Comparison of ENCODE assay signal across 8 cellular contexts in genomic region chr13:66994097-66994496, GRCh38.
A peak's percentile ranks its signal among the peaks of the same experiment; 100 is the strongest.
DNase-seq lines count a peak whose midpoint lies in the region; ATAC-seq and TF ChIP-seq lines count a peak whose summit lies in the region.

No MANE protein-coding gene starts in this region.

- H3K27ac ChIP-seq in BLaER1 treated with 17β-estradiol and CSF1 and Interleukin-3, amounts not matched to agents 10 nM and 100 nM: peak overlapping the region in 8 of 11 experiments; percentile 45 to 71 (median 56); a peak in 17 of 22 replicates

- peak overlapping the region in 9 of 11 experiments; percentile 39 to 67 (median 50); a peak in 14 of 22 replicates for H3K9ac ChIP-seq in BLaER1 treated with 17β-estradiol and CSF1 and Interleukin-3, amounts not matched to agents 10 nM and 100 nM

- peak overlapping the region; percentile 68 to 89 (median 83) for H3K4me2 ChIP-seq in BLaER1 treated with 17β-estradiol and CSF1 and Interleukin-3, amounts not matched to agents 10 nM and 100 nM

- ATAC-seq in GM19023 (IDR thresholded peaks at IDR 0.05; ENCODE audit: unreplicated experiment): peak; percentile 68
- peak; percentile 76 for ATAC-seq in HG03139 (IDR thresholded peaks at IDR 0.05; ENCODE audit: unreplicated experiment)

- peaks cover 11 to 69% (median 48%) of the 10 kb centered on the region in 10 experiments for H3K4me1 ChIP-seq in BLaER1 treated with 17β-estradiol and CSF1 and Interleukin-3, amounts not matched to agents 10 nM and 100 nM

- peak; percentile 60 for TF ChIP-seq CTCF in fibroblast of mammary gland (conservative IDR thresholded peaks at IDR 0.05; ENCODE audit: control insufficient read depth, insufficient read depth, low read depth, low read length)

- peak; percentile 78 for DNase-seq in SK-MEL-5 (ENCODE audit: low read depth, low spot score)
- peak; percentile 50 for DNase-seq in fibroblast of mammary gland (ENCODE audit: low read depth)
- DNase-seq in mucosa of gallbladder (ENCODE audit: low spot score): peak; percentile 54
- DNase-seq in NCI-H510A (lab: John Stamatoyannopoulos, UW): no peak
- DNase-seq in effector CD8-positive, alpha-beta T cell (lab: John Stamatoyannopoulos, UW): no peak

- in situ Hi-C loops in SK-MEL-5 (cut with HindIII; ENCODE audit: low pct_unique_long_range_greater_than_20kb, low sequenced_read_pairs): no loop called here

- no peaks in the 10 kb centered on the region for H3K27me3 ChIP-seq in BLaER1 treated with 17β-estradiol and CSF1 and Interleukin-3, amounts not matched to agents 10 nM and 100 nM

- peak overlapping the region; percentile 16 to 56 (median 42); a peak in 16 of 20 replicates for H3K4me3 ChIP-seq in BLaER1 treated with 17β-estradiol and CSF1 and Interleukin-3, amounts not matched to agents 10 nM and 100 nM
- peak overlapping the region; percentile 19 for H3K4me3 ChIP-seq in fibroblast of mammary gland (ENCODE audit: control insufficient read depth, low read depth, low read length)

- H3K36me3 ChIP-seq in BLaER1 treated with 17β-estradiol and CSF1 and Interleukin-3, amounts not matched to agents 10 nM and 100 nM: no peaks in the 10 kb centered on the region

- H4K20me1 ChIP-seq in BLaER1 treated with 17β-estradiol and CSF1 and Interleukin-3, amounts not matched to agents 10 nM and 100 nM: no peaks in the 10 kb centered on the region

- peaks cover 0 to 19% (median 3%) of the 10 kb centered on the region in 11 experiments; a peak in 9 of 22 replicates for H3K9me3 ChIP-seq in BLaER1 treated with 17β-estradiol and CSF1 and Interleukin-3, amounts not matched to agents 10 nM and 100 nM (replicated peaks in 1 of 11)

Comparison
In these comparisons a context has a peak if more than half of its experiments do, and no peak if none do; other contexts are left out.
1. DNase-seq: peak in SK-MEL-5 (single experiment), fibroblast of mammary gland (single experiment) and mucosa of gallbladder (single experiment); none in NCI-H510A (single experiment) and effector CD8-positive, alpha-beta T cell (single experiment).